8 cellular contexts compared by ENCODE assay signal in genomic region chr5:151082274-151082902, GRCh38. TPM values are rescaled to one million over a fixed set of nuclear protein-coding genes. Genes with fewer than 3 reads are reported as not detected.
DNase-seq lines count a peak whose midpoint lies in the region; ATAC-seq and TF ChIP-seq lines count a peak whose summit lies in the region.

No MANE protein-coding gene starts in this region.

- no peaks in the 10 kb centered on the region for H3K27me3 Mint-ChIP-seq in MCF 10A (ENCODE audit: insufficient read depth, unreplicated experiment)

- peak overlapping the region; percentile 59 for H3K27ac Mint-ChIP-seq in MCF 10A (ENCODE audit: low read depth, unreplicated experiment)

- peak; percentile 22 for TF ChIP-seq CTCF in MCF 10A (IDR thresholded peaks at IDR 0.05; ENCODE audit: unreplicated experiment)

- H3K9ac ChIP-seq in mucosa of stomach (ENCODE audit: low read length): peak overlapping the region; percentile 100

- peaks cover 73% of the 10 kb centered on the region for H3K4me1 Mint-ChIP-seq in MCF 10A (ENCODE audit: insufficient read depth, unreplicated experiment)

- BruUV-seq in MCF 10A (replicated peaks; lab: Mats Ljungman, UMichigan): no TSS peak

- no peaks in the 10 kb centered on the region for H3K27me3 ChIP-seq in mucosa of stomach (ENCODE audit: control insufficient read depth, insufficient read depth, low read length)

- no peaks in the 10 kb centered on the region for H3K36me3 ChIP-seq in mucosa of stomach (ENCODE audit: control insufficient read depth, insufficient read depth, low read length)

- H3K36me3 Mint-ChIP-seq in MCF 10A (ENCODE audit: insufficient read depth, unreplicated experiment): peaks cover 29% of the 10 kb centered on the region

- POLR2A ChIA-PET in MCF 10A (lab: Yijun Ruan, JAX): interaction anchor here (0.8 to 6.8 kb wide), 16 partner anchors 8 to 324 kb away, joined by 3 to 78 read pairs (median 6); partner anchors contain the start of genes DCTN4 and GM2A

- DNase-seq in EL: peak; percentile 39
- DNase-seq in LoVo (ENCODE audit: low spot score): peak; percentile 67
- peak; percentile 78 for DNase-seq in MCF 10A (ENCODE audit: unreplicated experiment)
- no peak for DNase-seq in T-helper 9 cell
- no peak for DNase-seq in GOT3 (lab: John Stamatoyannopoulos, UW)

- peak overlapping the region; percentile 42 for H3K4me3 ChIP-seq in mucosa of stomach (ENCODE audit: low read length)

- CTCF ChIA-PET in MCF 10A (lab: Yijun Ruan, JAX): interaction anchor here (0.7 to 40.7 kb wide), 17 partner anchors 8 to 170 kb away, joined by 3 to 1587 read pairs (median 6); no protein-coding TSS in a partner anchor

- H3K9me3 ChIP-seq in mucosa of stomach (ENCODE audit: control insufficient read depth, low read length): no peaks in the 10 kb centered on the region

- peak overlapping the region; percentile 74 for H3K4me3 Mint-ChIP-seq in MCF 10A (ENCODE audit: unreplicated experiment)

- H3K9me3 Mint-ChIP-seq in MCF 10A (ENCODE audit: unreplicated experiment): no peaks in the 10 kb centered on the region

- intact Hi-C loops in MCF 10A (cut with micrococcal nuclease): no loop called here

- ATAC-seq in HG02798 (IDR thresholded peaks at IDR 0.05; ENCODE audit: poor library complexity, unreplicated experiment) (no peak), HG03520 (IDR thresholded peaks at IDR 0.05; ENCODE audit: unreplicated experiment) (no peak)

- peaks cover 62% of the 10 kb centered on the region for H3K4me1 ChIP-seq in mucosa of stomach (ENCODE audit: control insufficient read depth, insufficient read depth, low read length)

RNA-seq across cellular contexts. Expression of gene TNIP1, which starts 1.6 kb away (rescaled TPM):
- 246 and 342 TPM in 2 replicates for total RNA-seq in MCF 10A (2022)

Comparison
In these comparisons a context has a peak if more than half of its experiments do, and no peak if none do; other contexts are left out.
1. DNase-seq: peak in EL (single experiment), LoVo (single experiment) and MCF 10A (single experiment); none in T-helper 9 cell (single experiment) and GOT3 (single experiment).